ENCODE assay signal across 10 cellular contexts in the genomic region with DNA sequence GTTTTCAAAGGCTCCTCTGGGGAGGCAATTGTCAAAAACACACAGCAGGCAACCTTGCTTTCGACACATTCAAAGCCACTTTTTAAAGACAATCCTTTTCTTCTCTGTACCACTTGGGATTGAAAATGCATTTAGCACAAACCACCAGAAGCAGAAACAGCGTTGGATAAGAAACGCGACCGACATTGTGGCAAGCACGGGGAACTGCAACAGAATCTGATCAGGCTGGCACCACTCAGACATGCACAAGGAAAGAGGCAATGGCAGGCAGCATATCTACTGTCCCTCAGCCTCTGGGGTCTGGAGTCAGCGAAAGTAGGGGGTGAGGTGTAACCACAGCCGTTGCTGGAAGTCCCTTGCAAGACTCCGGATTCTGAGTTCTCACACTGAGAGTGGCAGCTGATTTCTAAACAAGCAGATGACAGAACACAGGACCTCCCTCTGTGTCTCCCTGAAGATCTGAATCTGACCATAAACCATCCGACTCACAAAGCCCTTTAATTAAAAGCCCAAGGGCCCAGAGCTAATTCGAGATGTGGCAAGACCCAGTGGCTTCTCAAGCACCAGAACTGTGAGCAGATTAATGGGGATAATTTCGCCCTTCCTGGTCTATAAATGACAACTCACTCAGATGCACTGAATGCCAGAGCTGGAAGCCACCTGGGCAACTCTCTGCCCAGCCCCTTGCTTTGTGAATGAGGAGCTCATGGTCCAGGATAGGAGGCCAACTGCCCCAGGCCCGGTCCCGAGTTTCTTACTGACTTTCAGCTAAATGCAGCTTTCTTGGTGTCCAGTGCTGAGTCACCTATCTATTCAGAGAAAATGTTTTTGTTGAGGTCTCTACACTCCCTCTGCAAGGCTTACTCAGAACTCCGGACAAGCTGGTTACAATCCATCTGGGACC. TPM values are rescaled to one million over a fixed set of nuclear protein-coding genes. Genes with fewer than 3 reads are reported as not detected.
A peak's percentile ranks its signal among the peaks of the same experiment; 100 is the strongest.
DNase-seq lines count a peak whose midpoint lies in the region; ATAC-seq and TF ChIP-seq lines count a peak whose summit lies in the region.
"Had no signal": no experiment of that assay in that cellular context is flagged by ENCODE, and none has a peak within 500 bp of the region (broad histone marks: within the 10 kb centered on the region; RNA-seq: fewer than 3 reads in every experiment).

No MANE protein-coding gene starts in this region.

- peaks cover 54% of the 10 kb centered on the region for H3K4me1 ChIP-seq in OCI-LY7 (ENCODE audit: insufficient read depth, low read length, poor library complexity, severe bottlenecking)

- no peak overlapping the region for H3K4me3 ChIP-seq in OCI-LY7 (ENCODE audit: low read depth, low read length, poor library complexity, severe bottlenecking)
- H3K4me3 ChIP-seq: lower lobe of right lung had no signal

- H3K9me2 ChIP-seq in OCI-LY7 (ENCODE audit: insufficient read depth, low read length) = no peaks in the 10 kb centered on the region

- H3K9me3 ChIP-seq in OCI-LY7 (ENCODE audit: low read length) = peaks cover 12% of the 10 kb centered on the region; the same call in 1 of the 2 replicates
- H3K9me3 ChIP-seq: lower lobe of right lung had no signal

- peak overlapping the region; percentile 61 for H3K4me2 ChIP-seq in OCI-LY7 (ENCODE audit: low read length)

- H3K36me3 Mint-ChIP-seq in stimulated activated memory B cell treated with anti-CD40 and anti-IgM and Interleukin-4, amounts not matched to agents 10 μg/mL and 1 μg/mL and 100 μg/mL, for 72 hours = peaks cover 19% of the 10 kb centered on the region

- H3K79me2 ChIP-seq in OCI-LY7 (ENCODE audit: insufficient read depth, low read depth, low read length) = no peaks in the 10 kb centered on the region

- H3K9me3 Mint-ChIP-seq in stimulated activated memory B cell treated with anti-CD40 and anti-IgM and Interleukin-4, amounts not matched to agents 10 μg/mL and 1 μg/mL and 100 μg/mL, for 72 hours = no peaks in the 10 kb centered on the region

- CTCF ChIA-PET in OCI-LY7 (lab: Charles Lee; ENCODE audit: unreplicated experiment) = interaction anchor here (0.8 to 1.9 kb wide), 4 partner anchors 16 to 29 kb away, joined by 3 to 5 read pairs (median 4); no protein-coding TSS in a partner anchor

- BruUV-seq in OCI-LY7 (replicated peaks; lab: Mats Ljungman, UMichigan) = no TSS peak

- peak; percentile 79 for ATAC-seq in stimulated activated memory B cell treated with anti-CD40 and anti-IgM and Interleukin-4, amounts not matched to agents 10 μg/mL and 1 μg/mL and 100 μg/mL, for 72 hours

- peak overlapping the region; percentile 56 for H2AFZ ChIP-seq in OCI-LY7 (ENCODE audit: low read length)

- no peak overlapping the region for H3K27ac ChIP-seq in OCI-LY7 (ENCODE audit: low read depth, low read length, poor library complexity, severe bottlenecking)
- H3K27ac ChIP-seq: lower lobe of right lung had no signal

- POLR2A ChIA-PET in OCI-LY7 (lab: Charles Lee) = interaction anchor here (0.6 to 2.6 kb wide), 8 partner anchors 9 to 1442 kb away, joined by 3 to 24 read pairs (median 4); no protein-coding TSS in a partner anchor

- peaks cover 18% of the 10 kb centered on the region for H3K36me3 ChIP-seq in OCI-LY7 (ENCODE audit: insufficient read depth, low read length)

- no peaks in the 10 kb centered on the region for H3K27me3 Mint-ChIP-seq in stimulated activated memory B cell treated with anti-CD40 and anti-IgM and Interleukin-4, amounts not matched to agents 10 μg/mL and 1 μg/mL and 100 μg/mL, for 72 hours

- peak; percentile 47 for TF ChIP-seq CTCF in OCI-LY7 (conservative IDR thresholded peaks at IDR 0.05; ENCODE audit: low read length)

- intact Hi-C loops in OCI-LY7 (cut with micrococcal nuclease; ENCODE audit: unreplicated experiment) = no loop called here

- peaks cover 90% of the 10 kb centered on the region for H3K4me1 Mint-ChIP-seq in stimulated activated memory B cell treated with anti-CD40 and anti-IgM and Interleukin-4, amounts not matched to agents 10 μg/mL and 1 μg/mL and 100 μg/mL, for 72 hours

- peak; percentile 73 for DNase-seq in SIG-M5 treated with dmso at 0.1 percent for 504 hours (lab: John Stamatoyannopoulos, UW; ENCODE audit: unreplicated experiment)
- no peak for DNase-seq in SIG-M5 (lab: John Stamatoyannopoulos, UW)
- DNase-seq in OCI-LY7 (ENCODE audit: low spot score) = peak; percentile 47
- DNase-seq in foreskin melanocyte = peak; percentile 63
- no peak for DNase-seq in UCSD-AML1 (lab: John Stamatoyannopoulos, UW; ENCODE audit: unreplicated experiment)
- no peak for DNase-seq in DMS53 (lab: John Stamatoyannopoulos, UW)
- no peak for DNase-seq in SHP77 (lab: John Stamatoyannopoulos, UW)
- DNase-seq: lower lobe of right lung, NCI-H446 treated with DMSO at 0.1 percent for 48 hours had no signal

- H3K4me3 Mint-ChIP-seq in stimulated activated memory B cell treated with anti-CD40 and anti-IgM and Interleukin-4, amounts not matched to agents 10 μg/mL and 1 μg/mL and 100 μg/mL, for 72 hours = no peak overlapping the region

- H4K20me1 ChIP-seq in OCI-LY7 (ENCODE audit: insufficient read depth, low read length) = no peaks in the 10 kb centered on the region

- H3K27ac Mint-ChIP-seq in stimulated activated memory B cell treated with anti-CD40 and anti-IgM and Interleukin-4, amounts not matched to agents 10 μg/mL and 1 μg/mL and 100 μg/mL, for 72 hours = peak overlapping the region; percentile 78

RNA-seq across cellular contexts. Expression of a gene that starts 29.6 kb away (rescaled TPM):
- 2.6 and 5.0 TPM in 2 replicates for total RNA-seq in OCI-LY7 (2014; rRNA removed; shearing (Covaris generic))
- total RNA-seq in OCI-LY7 (2022) = 11.7 and 13.4 TPM in 2 replicates

Comparison
In these comparisons a context has a peak if more than half of its experiments do, and no peak if none do; other contexts are left out.
1. DNase-seq: peak in SIG-M5 treated with dmso at 0.1 percent for 504 hours (single experiment), OCI-LY7 (single experiment) and foreskin melanocyte (single experiment); none in SIG-M5 (single experiment), UCSD-AML1 (single experiment), DMS53 (single experiment) and SHP77 (0 of 2).